21 cellular contexts compared by ENCODE assay signal in the genomic region with DNA sequence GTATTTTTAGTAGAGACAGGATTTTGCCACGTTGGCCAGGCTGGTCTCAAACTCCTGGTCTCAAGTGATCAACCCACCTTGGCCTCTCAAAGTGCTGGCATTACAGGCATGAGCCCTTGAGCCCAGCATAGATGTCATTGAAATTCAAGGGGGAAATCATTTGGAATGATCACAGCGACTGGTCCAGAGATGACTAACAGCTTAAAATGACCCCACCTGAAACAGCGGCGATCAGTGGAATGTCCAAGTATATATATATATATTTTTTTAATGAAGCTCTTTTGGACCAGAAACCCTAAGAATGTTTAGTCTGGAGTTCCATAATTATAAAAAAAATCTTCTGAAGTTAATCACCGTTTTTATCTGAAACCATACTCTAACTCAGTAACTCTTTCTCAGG.
"Had no signal": no experiment of that assay in that cellular context is flagged by ENCODE, and none has a peak within 500 bp of the region (broad histone marks: within the 10 kb centered on the region; RNA-seq: fewer than 3 reads in every experiment).

No MANE protein-coding gene starts in this region.

- H3K36me3 ChIP-seq: esophagus squamous epithelium, right atrium auricular region, suprapubic skin, transverse colon, uterus had no signal

- H3K36me3 Mint-ChIP-seq: memory B cell had no signal

- H3K27me3 ChIP-seq: esophagus squamous epithelium, right atrium auricular region, suprapubic skin, transverse colon, uterus had no signal

- H3K4me1 Mint-ChIP-seq: activated CD4-positive, alpha-beta T cell treated with anti-CD3 and anti-CD28 coated beads, Interleukin-2, amount 10 ng/mL, durations not matched to agents 7 days and 5 days; memory B cell; neural crest cell had no signal

- H3K9me3 ChIP-seq: esophagus squamous epithelium, right atrium auricular region, suprapubic skin, transverse colon, uterus had no signal

- H3K4me1 ChIP-seq: uterus had no signal

- H3K9me3 Mint-ChIP-seq: activated CD4-positive, alpha-beta T cell treated with anti-CD3 and anti-CD28 coated beads, Interleukin-2, amount 10 ng/mL, durations not matched to agents 7 days and 5 days; activated naive CD4-positive, alpha-beta T cell treated with anti-CD3 and anti-CD28 coated beads for 36 hours; activated T-cell treated with anti-CD3 and anti-CD28 coated beads, Interleukin-2, amount 50 U/mL, for 24 hours; dendritic cell treated with granulocyte-macrophage colony-stimulating factor and Interleukin-4, amounts not matched to agents 40 ng/mL and 50 ng/mL, for 4 days; stimulated activated naive CD8-positive, alpha-beta T cell treated with anti-CD3 and anti-CD28 coated beads, Interleukin-15, Interleukin-2, amounts not matched to agents 100 ng/mL and 50 ng/mL, for 24 hours had no signal

- H3K4me3 ChIP-seq: esophagus squamous epithelium, right atrium auricular region, skin epidermis, suprapubic skin, transverse colon, uterus had no signal

- DNase-seq: activated CD4-positive, alpha-beta T cell treated with anti-CD3 and anti-CD28 coated beads, Interleukin-2, amount 10 ng/mL, durations not matched to agents 7 days and 5 days; activated CD8-positive, alpha-beta T cell treated with anti-CD3 and anti-CD28 coated beads, Interleukin-2, amount 10 ng/mL, durations not matched to agents 7 days and 5 days; activated naive CD4-positive, alpha-beta T cell treated with anti-CD3 and anti-CD28 coated beads for 36 hours; activated T-cell treated with anti-CD3 and anti-CD28 coated beads, Interleukin-2, amount 50 U/mL, for 24 hours; anterior cingulate cortex; effector CD8-positive, alpha-beta T cell; esophagus squamous epithelium; glutamatergic neuron; left ventricle myocardium superior; stimulated activated CD4-positive, alpha-beta T cell treated with anti-CD3 and anti-CD28 coated beads, Interleukin-2, amount 100 ng/mL, for 48 hours; T-helper 1 cell; transverse colon had no signal

- H3K27ac Mint-ChIP-seq: activated CD4-positive, alpha-beta T cell treated with anti-CD3 and anti-CD28 coated beads, Interleukin-2, amount 10 ng/mL, durations not matched to agents 7 days and 5 days; activated CD8-positive, alpha-beta T cell treated with anti-CD3 and anti-CD28 coated beads, Interleukin-2, amount 10 ng/mL, durations not matched to agents 7 days and 5 days; activated naive CD4-positive, alpha-beta T cell treated with anti-CD3 and anti-CD28 coated beads for 36 hours; activated T-cell treated with anti-CD3 and anti-CD28 coated beads, Interleukin-2, amount 50 U/mL, for 24 hours; dendritic cell treated with granulocyte-macrophage colony-stimulating factor and Interleukin-4, amounts not matched to agents 40 ng/mL and 50 ng/mL, for 4 days; memory B cell; progenitor cell of endocrine pancreas; stimulated activated naive CD8-positive, alpha-beta T cell treated with anti-CD3 and anti-CD28 coated beads, Interleukin-15, Interleukin-2, amounts not matched to agents 100 ng/mL and 50 ng/mL, for 24 hours had no signal

- H3K4me3 Mint-ChIP-seq: activated CD4-positive, alpha-beta T cell treated with anti-CD3 and anti-CD28 coated beads, Interleukin-2, amount 10 ng/mL, durations not matched to agents 7 days and 5 days; activated CD8-positive, alpha-beta T cell treated with anti-CD3 and anti-CD28 coated beads, Interleukin-2, amount 10 ng/mL, durations not matched to agents 7 days and 5 days; activated naive CD4-positive, alpha-beta T cell treated with anti-CD3 and anti-CD28 coated beads for 36 hours; activated T-cell treated with anti-CD3 and anti-CD28 coated beads, Interleukin-2, amount 50 U/mL, for 24 hours; dendritic cell treated with granulocyte-macrophage colony-stimulating factor and Interleukin-4, amounts not matched to agents 40 ng/mL and 50 ng/mL, for 4 days; memory B cell; neural crest cell; stimulated activated naive CD8-positive, alpha-beta T cell treated with anti-CD3 and anti-CD28 coated beads, Interleukin-15, Interleukin-2, amounts not matched to agents 100 ng/mL and 50 ng/mL, for 24 hours had no signal

- H3K27ac ChIP-seq: esophagus squamous epithelium, right atrium auricular region, skin epidermis, suprapubic skin, transverse colon, uterus had no signal

- ATAC-seq: activated CD8-positive, alpha-beta T cell treated with anti-CD3 and anti-CD28 coated beads, Interleukin-2, amount 10 ng/mL, durations not matched to agents 7 days and 5 days; left ventricle myocardium superior had no signal
